Comparison of ENCODE assay signal across 8 cellular contexts in the genomic region with DNA sequence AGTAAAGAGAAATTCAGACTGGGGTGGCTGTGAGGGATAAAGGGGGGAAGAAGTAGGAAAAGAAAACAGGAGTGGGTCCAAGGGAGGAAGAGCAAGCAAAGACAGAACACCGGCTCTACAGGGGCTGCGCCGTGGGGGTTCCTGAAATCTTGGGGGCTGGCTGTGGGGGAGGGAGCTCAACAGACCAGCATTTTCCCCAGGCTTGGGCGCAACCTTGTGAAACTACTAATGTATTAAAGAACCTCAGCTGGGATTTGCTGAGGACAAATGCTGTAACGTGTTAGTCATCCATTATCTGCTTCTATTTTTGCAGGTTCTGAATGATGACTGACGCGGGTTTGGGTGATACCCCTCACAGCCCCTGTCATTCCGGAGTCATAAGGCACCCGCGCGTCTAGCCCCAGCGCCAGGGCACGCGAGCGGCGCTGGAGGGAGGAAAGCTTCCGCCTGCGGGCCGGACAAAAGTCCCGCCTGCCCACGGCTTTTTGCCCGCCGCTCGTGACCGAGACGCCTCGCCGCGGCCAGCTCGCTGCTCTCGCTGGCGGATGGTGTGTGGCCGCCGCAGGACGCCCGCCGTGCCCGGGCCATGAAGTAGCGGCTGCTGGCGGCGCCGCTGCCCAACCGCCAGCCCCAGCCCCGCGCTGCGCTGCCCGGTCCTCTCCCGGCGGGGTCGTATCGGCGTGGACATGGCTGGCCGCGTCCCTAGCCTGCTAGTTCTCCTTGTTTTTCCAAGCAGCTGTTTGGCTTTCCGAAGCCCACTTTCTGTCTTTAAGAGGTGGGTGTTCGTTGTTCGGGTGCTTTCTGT.
DNase-seq lines count a peak whose midpoint lies in the region; ATAC-seq and TF ChIP-seq lines count a peak whose summit lies in the region.

No MANE protein-coding gene starts in this region.

- H3K36me3 ChIP-seq in BJ (ENCODE audit: control insufficient read depth, insufficient read depth, low read length) (no peaks in the 10 kb centered on the region; the same call in 1 of the 2 replicates), PC-9 (ENCODE audit: low read depth) (no peaks in the 10 kb centered on the region), cardiac muscle cell (no peaks in the 10 kb centered on the region)

- H3K27ac ChIP-seq in PC-9, result peak overlapping the region; percentile 66
- peak overlapping the region; percentile 92 for H3K27ac ChIP-seq in cardiac muscle cell

- ATAC-seq in HG03196 (IDR thresholded peaks at IDR 0.05; ENCODE audit: unreplicated experiment), result peak; percentile 82
- peak; percentile 98 for ATAC-seq in activated naive CD8-positive, alpha-beta T cell treated with anti-CD3 and anti-CD28 coated beads, Interleukin-2, amount 50 U/mL, for 24 hours
- peak; percentile 94 for ATAC-seq in omental fat pad (ENCODE audit: low FRiP score)

- no peaks in the 10 kb centered on the region for H3K79me2 ChIP-seq in PC-9 (ENCODE audit: low read depth)

- peaks cover 5% of the 10 kb centered on the region for H3K9me3 Mint-ChIP-seq in activated naive CD8-positive, alpha-beta T cell treated with anti-CD3 and anti-CD28 coated beads, Interleukin-2, amount 50 U/mL, for 24 hours
- no peaks in the 10 kb centered on the region for H3K9me3 Mint-ChIP-seq in type B pancreatic cell

- H3K4me1 ChIP-seq in PC-9 (replicated peaks; ENCODE audit: insufficient read depth) (peaks cover 18% of the 10 kb centered on the region), cardiac muscle cell (ENCODE audit: low read depth) (peaks cover 24% of the 10 kb centered on the region)

- H3K27me3 ChIP-seq in BJ (ENCODE audit: control insufficient read depth, insufficient read depth, low read length), result no peaks in the 10 kb centered on the region
- H3K27me3 ChIP-seq in PC-9 (ENCODE audit: insufficient read depth, low read depth), result no peaks in the 10 kb centered on the region
- no peaks in the 10 kb centered on the region for H3K27me3 ChIP-seq in cardiac muscle cell

- TF ChIP-seq CTCF in BJ (IDR thresholded peaks at IDR 0.05; ENCODE audit: insufficient read depth, low read depth, low read length) (no peak), PC-9 (conservative IDR thresholded peaks at IDR 0.05) (no peak), cardiac muscle cell (IDR thresholded peaks at IDR 0.05; ENCODE audit: low read depth, low read length) (no peak), omental fat pad (IDR thresholded peaks at IDR 0.05) (no peak), type B pancreatic cell (conservative IDR thresholded peaks at IDR 0.05) (peak; percentile 11)

- DNase-seq in BJ (ENCODE audit: low read depth), result peak; percentile 62
- peak; percentile 34 for DNase-seq in GM19238 (ENCODE audit: insufficient read length, low spot score)
- peak; percentile 43 to 71 for DNase-seq in PC-9
- peak; percentile 59 for DNase-seq in activated naive CD8-positive, alpha-beta T cell treated with anti-CD3 and anti-CD28 coated beads, Interleukin-2, amount 50 U/mL, for 24 hours
- peak; percentile 81 to 86 for DNase-seq in cardiac muscle cell (ENCODE audit: low read depth in 1 of 2, low spot score in 1 of 2)
- DNase-seq in omental fat pad (ENCODE audit: low spot score), result peak; percentile 33
- peak; percentile 73 for DNase-seq in type B pancreatic cell (ENCODE audit: extremely low spot score, unreplicated experiment)

- peaks cover 13% of the 10 kb centered on the region for H3K4me1 Mint-ChIP-seq in activated naive CD8-positive, alpha-beta T cell treated with anti-CD3 and anti-CD28 coated beads, Interleukin-2, amount 50 U/mL, for 24 hours
- H3K4me1 Mint-ChIP-seq in type B pancreatic cell (ENCODE audit: unreplicated experiment), result peaks cover 8% of the 10 kb centered on the region

- peak overlapping the region; percentile 73 for H3K4me3 Mint-ChIP-seq in activated naive CD8-positive, alpha-beta T cell treated with anti-CD3 and anti-CD28 coated beads, Interleukin-2, amount 50 U/mL, for 24 hours
- H3K4me3 Mint-ChIP-seq in type B pancreatic cell, result peak overlapping the region; percentile 87

- peak overlapping the region; percentile 86 for H2AFZ ChIP-seq in PC-9

- no peaks in the 10 kb centered on the region for H3K9me2 ChIP-seq in PC-9 (ENCODE audit: insufficient read depth)

- H3K4me2 ChIP-seq in PC-9, result peak overlapping the region; percentile 99

- TSS peak; percentile 28 for BruUV-seq in PC-9 (replicated peaks; lab: Mats Ljungman, UMichigan)

- peaks cover 13% of the 10 kb centered on the region; the same call in 1 of the 2 replicates for H3F3A ChIP-seq in PC-9 (ENCODE audit: insufficient read depth, low read depth)

- POLR2A ChIA-PET in BJ (lab: Charles Lee), result interaction anchor here (0.5 to 1.7 kb wide), 2 partner anchors 9 to 632 kb away, joined by 5 to 6 read pairs; no protein-coding TSS in a partner anchor
- POLR2A ChIA-PET in PC-9 (lab: Charles Lee; ENCODE audit: unreplicated experiment), result interaction anchor here (0.6 to 0.7 kb wide), 3 partner anchors 40 to 93 kb away, joined by 3 to 19 read pairs (median 4); no protein-coding TSS in a partner anchor

- H3K27ac Mint-ChIP-seq in activated naive CD8-positive, alpha-beta T cell treated with anti-CD3 and anti-CD28 coated beads, Interleukin-2, amount 50 U/mL, for 24 hours, result peak overlapping the region; percentile 24
- peak overlapping the region; percentile 70 for H3K27ac Mint-ChIP-seq in type B pancreatic cell

- peaks cover 16% of the 10 kb centered on the region for H3K27me3 Mint-ChIP-seq in activated naive CD8-positive, alpha-beta T cell treated with anti-CD3 and anti-CD28 coated beads, Interleukin-2, amount 50 U/mL, for 24 hours
- H3K27me3 Mint-ChIP-seq in type B pancreatic cell, result peaks cover 9% of the 10 kb centered on the region

- H3K36me3 Mint-ChIP-seq in activated naive CD8-positive, alpha-beta T cell treated with anti-CD3 and anti-CD28 coated beads, Interleukin-2, amount 50 U/mL, for 24 hours (ENCODE audit: low read depth), result peaks cover 29% of the 10 kb centered on the region
- H3K36me3 Mint-ChIP-seq in type B pancreatic cell, result peaks cover 8% of the 10 kb centered on the region

- intact Hi-C loops in PC-9 (cut with micrococcal nuclease; ENCODE audit: unreplicated experiment), result no loop called here

- CTCF ChIA-PET in BJ (lab: Yijun Ruan, JAX) (interaction anchor here (0.7 to 3.6 kb wide), 7 partner anchors 8 to 184 kb away, joined by 3 to 12 read pairs (median 3); no protein-coding TSS in a partner anchor), PC-9 (lab: Charles Lee) (no interaction called here)

- H3K4me3 ChIP-seq in BJ (ENCODE audit: low read depth, low read length) (peak overlapping the region; percentile 55), PC-9 (peak overlapping the region; percentile 88), cardiac muscle cell (peak overlapping the region; percentile 74)

- no peaks in the 10 kb centered on the region for H4K20me1 ChIP-seq in PC-9 (ENCODE audit: insufficient read depth)

- H3K9me3 ChIP-seq in PC-9 (ENCODE audit: insufficient read depth, low read depth) (no peaks in the 10 kb centered on the region), cardiac muscle cell (ENCODE audit: low read depth) (no peaks in the 10 kb centered on the region)

Comparison
In these comparisons a context has a peak if more than half of its experiments do, and no peak if none do; other contexts are left out.
1. Peak in every context shown above with its lines: DNase-seq, ATAC-seq, H3K4me3 ChIP-seq and H3K27ac ChIP-seq.
2. DNase-seq: peak in every context shown above with its lines; median percentile 84 in cardiac muscle cell; 73 in type B pancreatic cell; 62 in BJ; 59 in activated naive CD8-positive, alpha-beta T cell treated with anti-CD3 and anti-CD28 coated beads, Interleukin-2, amount 50 U/mL, for 24 hours; 57 in PC-9; 34 in GM19238; 33 in omental fat pad.